ENCODE assay signal across 20 cellular contexts in the genomic region with DNA sequence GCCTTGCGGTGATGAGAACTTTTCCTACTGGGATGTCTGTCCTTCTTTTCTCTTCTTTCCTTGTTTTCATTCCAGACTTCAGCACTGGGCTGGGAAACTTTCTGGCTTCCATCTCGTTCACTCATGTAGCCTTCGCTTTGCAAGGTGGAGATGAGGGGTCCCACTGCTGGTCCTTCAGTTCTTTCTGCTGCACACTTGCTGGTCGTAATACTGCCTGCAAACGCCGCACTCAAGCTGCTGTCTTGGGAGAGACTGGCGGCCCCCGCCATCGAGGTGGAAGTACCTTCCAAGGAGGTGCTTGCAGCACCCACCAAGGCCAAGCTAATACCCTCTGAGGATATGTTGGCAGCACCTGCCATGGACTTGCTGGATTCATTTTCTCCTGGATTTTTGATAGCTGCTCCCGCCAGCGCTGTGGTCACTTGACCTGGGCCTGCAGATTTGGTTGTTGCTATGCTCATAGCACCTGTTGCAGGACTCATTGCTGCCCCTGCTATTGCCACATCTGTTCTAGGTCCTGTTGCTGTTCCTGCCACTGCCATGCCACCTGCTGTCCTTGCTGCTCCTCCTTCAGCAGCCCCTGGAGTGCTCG. TPM values are rescaled to one million over a fixed set of nuclear protein-coding genes. Genes with fewer than 3 reads are reported as not detected.
DNase-seq lines count a peak whose midpoint lies in the region; ATAC-seq and TF ChIP-seq lines count a peak whose summit lies in the region.
"Had no signal": no experiment of that assay in that cellular context is flagged by ENCODE, and none has a peak within 500 bp of the region (broad histone marks: within the 10 kb centered on the region; RNA-seq: fewer than 3 reads in every experiment).

No MANE protein-coding gene starts in this region.

- H3K4me3 ChIP-seq in HEK293 (ENCODE audit: low read depth, low read length) (no peak overlapping the region), neuronal stem cell (ENCODE audit: low read length in 2 of 2) (no peak overlapping the region)
- H3K4me3 ChIP-seq: BLaER1 treated with 17β-estradiol and CSF1 and Interleukin-3, amounts not matched to agents 10 nM and 100 nM had no signal

- H3K27ac Mint-ChIP-seq in activated T-helper 17 cell treated with anti-CD3 and anti-CD28 coated beads, Interleukin-2, amount 50 U/mL, for 72 hours: peak overlapping the region; percentile 48

- no peak overlapping the region for H4K91ac ChIP-seq in neuronal stem cell (ENCODE audit: low read depth, low read length, poor library complexity)

- no CpG with 5 or more reads among the region's 12 CpGs for WGBS in neuronal stem cell (ENCODE audit: extremely low coverage in 2 of 2, insufficient read length in 2 of 2, insufficient replicate concordance in 1 of 2), 2 donors

- H3K79me1 ChIP-seq in neuronal stem cell (ENCODE audit: low read depth, low read length): no peaks in the 10 kb centered on the region

- no peak for ATAC-seq in activated T-helper 17 cell treated with anti-CD3 and anti-CD28 coated beads, Interleukin-2, amount 50 U/mL, for 72 hours (replicated peaks)
- ATAC-seq in omental fat pad (ENCODE audit: low FRiP score) (no peak), HG02840 (IDR thresholded peaks at IDR 0.05; ENCODE audit: low FRiP score, unreplicated experiment) (no peak)

- CTCF ChIA-PET in HEK293 (lab: Yijun Ruan, JAX): interaction anchor here (0.6 to 2.7 kb wide), 2 partner anchors 14 to 556 kb away, joined by 3 to 14 read pairs; no protein-coding TSS in a partner anchor

- H2BK120ac ChIP-seq in neuronal stem cell (ENCODE audit: low read depth, low read length): peak overlapping the region; percentile 53

- H3K4ac ChIP-seq in neuronal stem cell (ENCODE audit: low read length): no peak overlapping the region

- POLR2A ChIA-PET in HEK293 (lab: Yijun Ruan, JAX): no interaction called here

- H2AK5ac ChIP-seq in neuronal stem cell (ENCODE audit: low read depth, low read length): no peak overlapping the region

- H3K4me1 ChIP-seq in HEK293 (ENCODE audit: control insufficient read depth, insufficient read depth, low read length) (no peaks in the 10 kb centered on the region), neuronal stem cell (ENCODE audit: control insufficient read depth in 2 of 2, insufficient read depth in 1 of 2, low read depth in 1 of 2, low read length in 2 of 2) (no peaks in the 10 kb centered on the region)

- H2BK12ac ChIP-seq in neuronal stem cell (ENCODE audit: low read length): no peak overlapping the region

- H3K27me3 Mint-ChIP-seq in activated T-helper 17 cell treated with anti-CD3 and anti-CD28 coated beads, Interleukin-2, amount 50 U/mL, for 72 hours: no peaks in the 10 kb centered on the region

- H2AFZ ChIP-seq in neuronal stem cell (ENCODE audit: low read length): no peak overlapping the region

- H3K27ac ChIP-seq in HEK293 (ENCODE audit: extremely low read depth, low read depth, low read length) (no peak overlapping the region), neuronal stem cell (replicated peaks; ENCODE audit: low read length) (no peak overlapping the region)
- H3K27ac ChIP-seq: BLaER1 treated with 17β-estradiol and CSF1 and Interleukin-3, amounts not matched to agents 10 nM and 100 nM had no signal

- H3K4me3 Mint-ChIP-seq in activated T-helper 17 cell treated with anti-CD3 and anti-CD28 coated beads, Interleukin-2, amount 50 U/mL, for 72 hours: no peak overlapping the region
- H3K4me3 Mint-ChIP-seq: IgD-negative memory B cell had no signal

- no peaks in the 10 kb centered on the region for H3K36me3 ChIP-seq in HEK293 (ENCODE audit: control insufficient read depth in 2 of 2, insufficient read depth in 1 of 2, low read length in 2 of 2)
- no peaks in the 10 kb centered on the region for H3K36me3 ChIP-seq in neuronal stem cell (replicated peaks in 1 of 2; ENCODE audit: control insufficient read depth in 2 of 2, insufficient read depth in 2 of 2, low read length in 2 of 2)
- H3K36me3 ChIP-seq: BLaER1 treated with 17β-estradiol and CSF1 and Interleukin-3, amounts not matched to agents 10 nM and 100 nM had no signal

- H3K14ac ChIP-seq in neuronal stem cell (ENCODE audit: low read length): no peak overlapping the region

- TF ChIP-seq CTCF in HEK293 (tag by site-specific recombination; IDR thresholded peaks at IDR 0.05) (no peak), omental fat pad (IDR thresholded peaks at IDR 0.05) (no peak)

- H3K9me3 ChIP-seq in HEK293 (ENCODE audit: control insufficient read depth, insufficient read depth, low read depth, low read length): no peaks in the 10 kb centered on the region
- H3K9me3 ChIP-seq in neuronal stem cell (replicated peaks in 1 of 2; ENCODE audit: control insufficient read depth in 2 of 2, insufficient read depth in 1 of 2, low read depth in 1 of 2, low read length in 2 of 2): no peaks in the 10 kb centered on the region

- H3K27me3 ChIP-seq in neuronal stem cell (ENCODE audit: control insufficient read depth in 3 of 3, insufficient read depth in 3 of 3, low read depth in 1 of 3, low read length in 3 of 3): peaks cover 0 to 5% (median 0%) of the 10 kb centered on the region in 3 experiments
- H3K27me3 ChIP-seq: BLaER1 treated with 17β-estradiol and CSF1 and Interleukin-3, amounts not matched to agents 10 nM and 100 nM had no signal

- H3K9me3 Mint-ChIP-seq in activated T-helper 17 cell treated with anti-CD3 and anti-CD28 coated beads, Interleukin-2, amount 50 U/mL, for 72 hours: peaks cover 5% of the 10 kb centered on the region
- H3K9me3 Mint-ChIP-seq: IgD-negative memory B cell had no signal

- H3K4me1 Mint-ChIP-seq in activated T-helper 17 cell treated with anti-CD3 and anti-CD28 coated beads, Interleukin-2, amount 50 U/mL, for 72 hours: peaks cover 50% of the 10 kb centered on the region

- H3K36me3 Mint-ChIP-seq in activated T-helper 17 cell treated with anti-CD3 and anti-CD28 coated beads, Interleukin-2, amount 50 U/mL, for 72 hours (ENCODE audit: low read depth): peaks cover 6% of the 10 kb centered on the region

- no peak overlapping the region for H3K23ac ChIP-seq in neuronal stem cell (ENCODE audit: low read depth, low read length, poor library complexity)

- no peak overlapping the region for H3K4me2 ChIP-seq in neuronal stem cell (ENCODE audit: insufficient read depth, low read length, poor library complexity, severe bottlenecking)
- H3K4me2 ChIP-seq: BLaER1 treated with 17β-estradiol and CSF1 and Interleukin-3, amounts not matched to agents 10 nM and 100 nM had no signal

- no peak overlapping the region for H3K18ac ChIP-seq in neuronal stem cell (ENCODE audit: low read length)

- peak; percentile 51 for DNase-seq in activated CD8-positive, alpha-beta memory T cell treated with anti-CD3 and anti-CD28 coated beads, Interleukin-2, amount 50 U/mL, for 48 hours
- no peak for DNase-seq in activated CD8-positive, alpha-beta memory T cell treated with anti-CD3 and anti-CD28 coated beads, Interleukin-2, amount 50 U/mL, for 4 hours
- DNase-seq in neuronal stem cell (ENCODE audit: low spot score) (no peak), omental fat pad (ENCODE audit: low spot score) (no peak)
- DNase-seq: DMS79, Karpas-422, NCI-H1417 treated with DMSO at 0.1 percent for 48 hours, NCI-H187 treated with DMSO at 0.1 percent for 48 hours, NCI-H2227 treated with DMSO at 0.1 percent for 48 hours, NCI-H510A treated with DMSO at 0.1 percent for 48 hours, NCI-H774, OCI-M1, SHP77 had no signal

- H2BK5ac ChIP-seq in neuronal stem cell (ENCODE audit: low read length): no peak overlapping the region

- H3K9ac ChIP-seq in neuronal stem cell (ENCODE audit: low read depth, low read length, poor library complexity): no peak overlapping the region
- H3K9ac ChIP-seq: BLaER1 treated with 17β-estradiol and CSF1 and Interleukin-3, amounts not matched to agents 10 nM and 100 nM had no signal

- no peak overlapping the region for H2BK15ac ChIP-seq in neuronal stem cell (ENCODE audit: low read length)

- no peak overlapping the region for H4K8ac ChIP-seq in neuronal stem cell (ENCODE audit: low read depth, low read length)

TF ChIP-seq in HEK293, 187 proteins besides CTCF, POLR2A, EP300 and RAD21:
- peak; percentile 55; the same call in 1 of the 2 replicates for TF ChIP-seq SCRT2 (tag by site-specific recombination; IDR thresholded peaks at IDR 0.05)
- TF ChIP-seq ZNF548 (tag by site-specific recombination; IDR thresholded peaks at IDR 0.05): no peak

RNA-seq across cellular contexts. Expression of a gene that starts 3.0 kb away (rescaled TPM):
- total RNA-seq in activated T-helper 17 cell treated with anti-CD3 and anti-CD28 coated beads, Interleukin-2, amount 50 U/mL, for 72 hours: under 1 TPM; 0.09 to 0.85 TPM
- polyA plus RNA-seq in neuronal stem cell (2013, experiment 1 of 2): not detected
- not detected for polyA plus RNA-seq in neuronal stem cell (2013, experiment 2 of 2)
- not detected for total RNA-seq in omental fat pad
- total RNA-seq: MCF 10A, RPMI7951 had no signal
- polyA plus RNA-seq: IgD-negative memory B cell had no signal

RNA-seq across cellular contexts. Expression of a gene that starts 17.6 kb away (rescaled TPM):
- total RNA-seq in activated T-helper 17 cell treated with anti-CD3 and anti-CD28 coated beads, Interleukin-2, amount 50 U/mL, for 72 hours: 100 to 1,000 TPM; 144 to 277 TPM
- polyA plus RNA-seq in neuronal stem cell (2013, experiment 1 of 2): not detected
- polyA plus RNA-seq in neuronal stem cell (2013, experiment 2 of 2): not detected
- 10 to 100 TPM in 1 of 4 donors, 1 to 10 TPM in 3; 2.0 to 17.2 (median 5.3) TPM for total RNA-seq in omental fat pad
- total RNA-seq: MCF 10A, RPMI7951 had no signal

RNA-seq across cellular contexts. Expression of a gene that starts 20.4 kb away (rescaled TPM):
- total RNA-seq in activated T-helper 17 cell treated with anti-CD3 and anti-CD28 coated beads, Interleukin-2, amount 50 U/mL, for 72 hours: 10 to 100 TPM in 1 of 2 donors, 1 to 10 TPM in 1; 9.3 to 20.3 TPM
- polyA plus RNA-seq in neuronal stem cell (2013, experiment 1 of 2): 12.4 TPM
- polyA plus RNA-seq in neuronal stem cell (2013, experiment 2 of 2): 13.3 TPM
- 10 to 100 TPM in 1 of 4 donors, 1 to 10 TPM in 3; 7.1 to 14.5 (median 8.6) TPM for total RNA-seq in omental fat pad

RNA-seq across cellular contexts. Expression of a gene that starts 54.2 kb away (rescaled TPM):
- 10 to 100 TPM; 35.4 to 46.9 TPM for total RNA-seq in activated T-helper 17 cell treated with anti-CD3 and anti-CD28 coated beads, Interleukin-2, amount 50 U/mL, for 72 hours
- polyA plus RNA-seq in neuronal stem cell (2013, experiment 1 of 2): 0.33 TPM
- 0.19 TPM for polyA plus RNA-seq in neuronal stem cell (2013, experiment 2 of 2)
- 10 to 100 TPM; 11.7 to 84.9 (median 17.1) TPM for total RNA-seq in omental fat pad
- total RNA-seq: MCF 10A had no signal

Comparison
In these comparisons a context has a peak if more than half of its experiments do, and no peak if none do; other contexts are left out.
1. RNA of a gene that starts 17.6 kb away (total RNA-seq): 144 to 277 TPM in activated T-helper 17 cell treated with anti-CD3 and anti-CD28 coated beads, Interleukin-2, amount 50 U/mL, for 72 hours; 2.0 to 17.2 TPM in omental fat pad; every median in the first group is over 4 times any median in the second.